In genomic region chr16:59373632-59374031, GRCh38 we compare ENCODE assay signal across 22 cellular contexts.
"Had no signal": no experiment of that assay in that cellular context is flagged by ENCODE, and none has a peak within 500 bp of the region (broad histone marks: within the 10 kb centered on the region; RNA-seq: fewer than 3 reads in every experiment).

No MANE protein-coding gene starts in this region.

- H3K27ac ChIP-seq: SJSA1, SK-N-MC had no signal

- H3K27me3 ChIP-seq: SJSA1 had no signal

- H3K4me3 ChIP-seq: SJSA1, SK-N-MC had no signal

- H3K9me3 ChIP-seq: SJSA1 had no signal

- FAIRE-seq: RCC 7860 had no signal

- H3K36me3 ChIP-seq: SJSA1 had no signal

- DNase-seq: Kasumi-1, KG1, MM.1S, NCI-H1048, NCI-H1105, NCI-H1417, NCI-H1436 treated with DMSO at 0.1 percent for 48 hours, NCI-H1694, NCI-H187 treated with DMSO at 0.1 percent for 48 hours, NCI-H2029 treated with DMSO at 0.1 percent for 48 hours, NCI-H2171 treated with DMSO at 0.1 percent for 48 hours, NCI-H2227 treated with DMSO at 0.1 percent for 48 hours, NCI-H510A, NCI-H524 treated with DMSO at 0.1 percent for 48 hours, NCI-H69, NCI-H774, Right ventricle myocardium superior, RPMI8226, SIG-M5 had no signal

- H3K4me1 ChIP-seq: SJSA1 had no signal
